8 cellular contexts compared by ENCODE assay signal in genomic region chr5:168268949-168269943, GRCh38. TPM values are rescaled to one million over a fixed set of nuclear protein-coding genes. Genes with fewer than 3 reads are reported as not detected.
DNase-seq lines count a peak whose midpoint lies in the region; ATAC-seq and TF ChIP-seq lines count a peak whose summit lies in the region.

No MANE protein-coding gene starts in this region.

- no peak for TF ChIP-seq POLR2A in right lobe of liver (IDR thresholded peaks at IDR 0.05)

- peaks cover 0 to 6% (median 0%) of the 10 kb centered on the region in 11 experiments; a peak in 1 of 22 replicates for H3K27me3 ChIP-seq in BLaER1 treated with 17β-estradiol and CSF1 and Interleukin-3, amounts not matched to agents 10 nM and 100 nM
- H3K27me3 ChIP-seq in dorsolateral prefrontal cortex (no peaks in the 10 kb centered on the region), right lobe of liver (no peaks in the 10 kb centered on the region)

- peaks cover 4 to 18% (median 12%) of the 10 kb centered on the region in 10 experiments; a peak in 16 of 20 replicates for H3K4me1 ChIP-seq in BLaER1 treated with 17β-estradiol and CSF1 and Interleukin-3, amounts not matched to agents 10 nM and 100 nM
- H3K4me1 ChIP-seq in right lobe of liver, result peaks cover 0 to 5% (median 0%) of the 10 kb centered on the region in 4 donors

- H4K20me1 ChIP-seq in BLaER1 treated with 17β-estradiol and CSF1 and Interleukin-3, amounts not matched to agents 10 nM and 100 nM, result no peaks in the 10 kb centered on the region

- ATAC-seq in GM19328 (IDR thresholded peaks at IDR 0.05; ENCODE audit: unreplicated experiment) (peak; percentile 78), HG03457 (IDR thresholded peaks at IDR 0.05; ENCODE audit: unreplicated experiment) (peak; percentile 88), right lobe of liver (peak; percentile 96 to 98 (median 96))

- H3K27ac ChIP-seq in BLaER1 treated with 17β-estradiol and CSF1 and Interleukin-3, amounts not matched to agents 10 nM and 100 nM, result no peak overlapping the region
- H3K27ac ChIP-seq in dorsolateral prefrontal cortex (peak overlapping the region in 13 of 59 donors; percentile 13 to 75 (median 42)), right lobe of liver (peak overlapping the region in 1 of 3 donors; percentile 27)

- WGBS in right lobe of liver (ENCODE audit: insufficient coverage, low coverage, low lambda C conversion rate, missing lambda C conversion rate), result 6% methylated on average over 21 of the region's 30 CpGs

- DNase-seq in NCI-H510A (lab: John Stamatoyannopoulos, UW), result peak; percentile 70
- DNase-seq in activated CD4-positive, alpha-beta T cell treated with anti-CD3 and anti-CD28 coated beads, Interleukin-2, amount 10 ng/mL, durations not matched to agents 24 days and 14 days, result peak; percentile 90
- DNase-seq in dorsolateral prefrontal cortex, result peak; percentile 67 to 93 (median 84)
- peak; percentile 83 to 85 (median 84) for DNase-seq in right lobe of liver
- peak; percentile 69 for DNase-seq in stimulated activated CD4-positive, alpha-beta T cell treated with anti-CD3 and anti-CD28 coated beads, Interleukin-4, amount 100 ng/mL, for 1 hour

- H3K4me3 ChIP-seq in BLaER1 treated with 17β-estradiol and CSF1 and Interleukin-3, amounts not matched to agents 10 nM and 100 nM, result peak overlapping the region in 8 of 10 experiments; percentile 4 to 58 (median 44); a peak in 11 of 20 replicates
- H3K4me3 ChIP-seq in dorsolateral prefrontal cortex (peak overlapping the region; percentile 13 to 69 (median 46)), right lobe of liver (peak overlapping the region; percentile 26 to 51 (median 35))

- H3K36me3 ChIP-seq in BLaER1 treated with 17β-estradiol and CSF1 and Interleukin-3, amounts not matched to agents 10 nM and 100 nM, result 0 out of 22 replicates have a peak, but pooled peaks cover 0 to 5% (median 0%) of the 10 kb centered on the region in 11 experiments
- H3K36me3 ChIP-seq in right lobe of liver, result no peaks in the 10 kb centered on the region

- H3K9me3 Mint-ChIP-seq in activated CD4-positive, alpha-beta T cell treated with anti-CD3 and anti-CD28 coated beads, Interleukin-2, amount 10 ng/mL, durations not matched to agents 24 days and 14 days, result no peaks in the 10 kb centered on the region

- peaks cover 20% of the 10 kb centered on the region for H3K27me3 Mint-ChIP-seq in activated CD4-positive, alpha-beta T cell treated with anti-CD3 and anti-CD28 coated beads, Interleukin-2, amount 10 ng/mL, durations not matched to agents 24 days and 14 days

- no peak overlapping the region for H3K27ac Mint-ChIP-seq in activated CD4-positive, alpha-beta T cell treated with anti-CD3 and anti-CD28 coated beads, Interleukin-2, amount 10 ng/mL, durations not matched to agents 24 days and 14 days

- no peaks in the 10 kb centered on the region for H3K9me3 ChIP-seq in BLaER1 treated with 17β-estradiol and CSF1 and Interleukin-3, amounts not matched to agents 10 nM and 100 nM (replicated peaks in 1 of 11)
- H3K9me3 ChIP-seq in right lobe of liver, result no peaks in the 10 kb centered on the region

- peak overlapping the region; percentile 72 to 88 (median 78) for H3K4me2 ChIP-seq in BLaER1 treated with 17β-estradiol and CSF1 and Interleukin-3, amounts not matched to agents 10 nM and 100 nM

- H3K4me3 Mint-ChIP-seq in activated CD4-positive, alpha-beta T cell treated with anti-CD3 and anti-CD28 coated beads, Interleukin-2, amount 10 ng/mL, durations not matched to agents 24 days and 14 days, result peak overlapping the region; percentile 51

- peak overlapping the region in 9 of 11 experiments; percentile 25 to 67 (median 42); a peak in 12 of 22 replicates for H3K9ac ChIP-seq in BLaER1 treated with 17β-estradiol and CSF1 and Interleukin-3, amounts not matched to agents 10 nM and 100 nM

- no peaks in the 10 kb centered on the region for H3K36me3 Mint-ChIP-seq in activated CD4-positive, alpha-beta T cell treated with anti-CD3 and anti-CD28 coated beads, Interleukin-2, amount 10 ng/mL, durations not matched to agents 24 days and 14 days (ENCODE audit: low read depth)

- intact Hi-C loops in activated CD4-positive, alpha-beta T cell treated with anti-CD3 and anti-CD28 coated beads, Interleukin-2, amount 10 ng/mL, durations not matched to agents 24 days and 14 days (cut with micrococcal nuclease), result loop anchor here (2.0 kb wide), 1 partner anchor 1034 kb away; no protein-coding TSS in a partner anchor
- intact Hi-C loops in dorsolateral prefrontal cortex (cut with DNase I) (loop anchor here (1.0 to 10.0 kb wide), 3 partner anchors 217 to 406 kb away; partner anchors contain the start of gene RARS1 (in 2 of the 2)), right lobe of liver (cut with DNase I) (loop anchor here in 1 of 2 donors (10.0 kb wide), 1 partner anchor 166 kb away; no protein-coding TSS in a partner anchor)

- TF ChIP-seq CTCF in dorsolateral prefrontal cortex (IDR thresholded peaks at IDR 0.05 in 54 of 56, conservative IDR thresholded peaks at IDR 0.05 in 2 of 56; ENCODE audit: low read depth in 1 of 56, partially characterized antibody in 56 of 56) (peak; percentile 71 to 96 (median 90)), right lobe of liver (IDR thresholded peaks at IDR 0.05) (peak; percentile 93 to 96 (median 94))

- peaks cover 9% of the 10 kb centered on the region for H3K4me1 Mint-ChIP-seq in activated CD4-positive, alpha-beta T cell treated with anti-CD3 and anti-CD28 coated beads, Interleukin-2, amount 10 ng/mL, durations not matched to agents 24 days and 14 days

RNA-seq across cellular contexts. Expression of gene WWC1, which starts 22.2 kb away (rescaled TPM):
- 1.1 and 2.4 TPM in 2 replicates for total RNA-seq in activated CD4-positive, alpha-beta T cell treated with anti-CD3 and anti-CD28 coated beads, Interleukin-2, amount 10 ng/mL, durations not matched to agents 24 days and 14 days
- total RNA-seq in dorsolateral prefrontal cortex (100 to 1,000 TPM in 1 of 120 experiments, 10 to 100 TPM in 119; 35.7 to 130 (median 56.1) TPM), right lobe of liver (10 to 100 TPM in 5 of 6 experiments, 1 to 10 TPM in 1; 9.6 to 74.4 (median 23.5) TPM)
